ENCODE assay signal across 22 cellular contexts in genomic region chr10:96387151-96387550, GRCh38. TPM values are rescaled to one million over a fixed set of nuclear protein-coding genes. Genes with fewer than 3 reads are reported as not detected.
"Had no signal": no experiment of that assay in that cellular context is flagged by ENCODE, and none has a peak within 500 bp of the region (broad histone marks: within the 10 kb centered on the region; RNA-seq: fewer than 3 reads in every experiment).

No MANE protein-coding gene starts in this region.

- H3K36me3 ChIP-seq: neural progenitor cell, pancreas, sigmoid colon had no signal

- H3K9me3 ChIP-seq: pancreas, sigmoid colon had no signal

- H3K4me3 ChIP-seq: lung, neural progenitor cell, pancreas, sigmoid colon had no signal

- H3K27ac ChIP-seq: foreskin keratinocyte, neural progenitor cell, pancreas, sigmoid colon had no signal

- H3K4me3 Mint-ChIP-seq: activated naive CD8-positive, alpha-beta T cell treated with anti-CD3 and anti-CD28 coated beads, Interleukin-2, amount 50 U/mL, for 24 hours; activated T-helper 17 cell treated with anti-CD3 and anti-CD28 coated beads, Interleukin-2, amount 50 U/mL, for 72 hours; immature natural killer cell; stimulated activated effector memory CD8-positive, alpha-beta T cell treated with anti-CD3 and anti-CD28 coated beads, Interleukin-12 subunit alpha, Interleukin-12 subunit beta, amount 100 ng/mL, for 72 hours had no signal

- ATAC-seq: activated CD4-positive, CD25-positive, alpha-beta regulatory T cell treated with anti-CD3 and anti-CD28 coated beads, Interleukin-2, amount 50 U/mL, for 24 hours; activated naive CD8-positive, alpha-beta T cell treated with anti-CD3 and anti-CD28 coated beads, Interleukin-2, amount 50 U/mL, for 24 hours; activated T-helper 17 cell treated with anti-CD3 and anti-CD28 coated beads, Interleukin-2, amount 50 U/mL, for 72 hours; left colon; pancreas; stimulated activated effector memory CD8-positive, alpha-beta T cell treated with anti-CD3 and anti-CD28 coated beads, Interleukin-12 subunit alpha, Interleukin-12 subunit beta, amount 100 ng/mL, for 72 hours had no signal

- DNase-seq: activated naive CD4-positive, alpha-beta T cell treated with Interleukin-2 at 50 U/mL for 16 hours; activated naive CD8-positive, alpha-beta T cell treated with anti-CD3 and anti-CD28 coated beads, Interleukin-2, amount 50 U/mL, for 24 hours; activated T-cell treated with anti-CD3 and anti-CD28 coated beads for 4 hours; cortex of kidney; effector CD8-positive, alpha-beta T cell; head of caudate nucleus; immature natural killer cell; left colon; pancreas; sigmoid colon; stimulated activated CD4-positive, alpha-beta T cell treated with anti-CD3 and anti-CD28 coated beads, Interleukin-12 subunit alpha, Interleukin-12 subunit beta, amount 100 ng/mL, for 4 hours; stimulated activated CD4-positive, alpha-beta T cell treated with anti-CD3 and anti-CD28 coated beads, Interleukin-2, amount 100 ng/mL, for 24 hours; T-helper 1 cell; T1000 had no signal

- H3K4me1 Mint-ChIP-seq: activated naive CD8-positive, alpha-beta T cell treated with anti-CD3 and anti-CD28 coated beads, Interleukin-2, amount 50 U/mL, for 24 hours; activated T-helper 17 cell treated with anti-CD3 and anti-CD28 coated beads, Interleukin-2, amount 50 U/mL, for 72 hours; immature natural killer cell; neural progenitor cell; stimulated activated effector memory CD8-positive, alpha-beta T cell treated with anti-CD3 and anti-CD28 coated beads, Interleukin-12 subunit alpha, Interleukin-12 subunit beta, amount 100 ng/mL, for 72 hours had no signal

- H3K36me3 Mint-ChIP-seq: immature natural killer cell; neural progenitor cell; stimulated activated effector memory CD8-positive, alpha-beta T cell treated with anti-CD3 and anti-CD28 coated beads, Interleukin-12 subunit alpha, Interleukin-12 subunit beta, amount 100 ng/mL, for 72 hours had no signal

- H3K27ac Mint-ChIP-seq: activated naive CD8-positive, alpha-beta T cell treated with anti-CD3 and anti-CD28 coated beads, Interleukin-2, amount 50 U/mL, for 24 hours; activated T-helper 17 cell treated with anti-CD3 and anti-CD28 coated beads, Interleukin-2, amount 50 U/mL, for 72 hours; immature natural killer cell; neural progenitor cell; stimulated activated effector memory CD8-positive, alpha-beta T cell treated with anti-CD3 and anti-CD28 coated beads, Interleukin-12 subunit alpha, Interleukin-12 subunit beta, amount 100 ng/mL, for 72 hours had no signal

- H3K27me3 ChIP-seq: neural progenitor cell, pancreas, sigmoid colon had no signal

- H3K4me1 ChIP-seq: foreskin keratinocyte, neural progenitor cell had no signal

- H3K9me3 Mint-ChIP-seq: activated naive CD8-positive, alpha-beta T cell treated with anti-CD3 and anti-CD28 coated beads, Interleukin-2, amount 50 U/mL, for 24 hours; activated T-helper 17 cell treated with anti-CD3 and anti-CD28 coated beads, Interleukin-2, amount 50 U/mL, for 72 hours; immature natural killer cell; neural progenitor cell; stimulated activated effector memory CD8-positive, alpha-beta T cell treated with anti-CD3 and anti-CD28 coated beads, Interleukin-12 subunit alpha, Interleukin-12 subunit beta, amount 100 ng/mL, for 72 hours had no signal

RNA-seq across cellular contexts. Expression of gene OPALIN, which starts 28.3 kb away (rescaled TPM):
- total RNA-seq: activated T-helper 17 cell treated with anti-CD3 and anti-CD28 coated beads, Interleukin-2, amount 50 U/mL, for 72 hours; cardiac septum; foreskin keratinocyte; left colon; lung; pancreas; sigmoid colon; urinary bladder had no signal
- polyA plus RNA-seq: foreskin keratinocyte, immature natural killer cell, lung, pancreas, sigmoid colon, urinary bladder had no signal
